ENCODE assay signal across 7 cellular contexts in the genomic region with DNA sequence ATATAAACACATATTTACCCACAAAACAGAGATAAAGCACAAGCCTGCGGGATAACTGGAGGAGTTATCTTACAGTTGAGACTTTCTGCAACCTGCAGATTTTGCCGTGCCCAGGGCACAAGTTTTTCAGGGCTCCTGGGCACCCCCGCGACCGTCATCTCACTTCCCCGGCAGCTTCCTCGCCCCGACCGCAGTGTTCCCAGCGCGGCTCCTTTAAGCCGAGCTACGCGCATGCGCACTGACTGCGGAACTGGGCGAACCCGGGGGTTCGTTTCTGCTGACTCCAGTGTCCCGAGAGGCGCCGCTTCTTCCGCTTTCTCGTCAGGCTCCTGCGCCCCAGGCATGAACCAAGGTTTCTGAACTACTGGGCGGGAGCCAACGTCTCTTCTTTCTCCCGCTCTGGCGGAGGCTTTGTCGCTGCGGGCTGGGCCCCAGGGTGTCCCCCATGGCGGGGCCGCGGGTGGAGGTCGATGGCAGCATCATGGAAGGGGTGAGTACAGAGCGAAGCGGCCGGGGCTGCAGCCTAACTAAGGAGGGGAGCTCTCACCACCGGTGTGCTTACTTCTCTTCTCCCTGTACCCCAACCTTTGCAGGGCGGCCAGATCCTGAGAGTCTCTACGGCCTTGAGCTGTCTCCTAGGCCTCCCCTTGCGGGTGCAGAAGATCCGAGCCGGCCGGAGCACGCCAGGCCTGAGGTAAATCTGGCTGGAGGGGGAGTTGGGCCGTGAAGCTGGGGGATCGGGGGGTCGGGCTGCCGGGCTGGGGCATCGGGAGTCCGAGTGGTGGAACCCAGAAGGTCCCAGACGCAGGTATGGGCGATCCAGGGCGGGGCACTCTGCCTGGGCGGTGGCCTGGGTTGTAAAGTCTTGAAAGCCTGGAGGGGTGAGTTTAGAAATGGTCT. TPM values are rescaled to one million over a fixed set of nuclear protein-coding genes. Genes with fewer than 3 reads are reported as not detected.
A peak's percentile ranks its signal among the peaks of the same experiment; 100 is the strongest.
DNase-seq lines count a peak whose midpoint lies in the region; ATAC-seq, FAIRE-seq and TF ChIP-seq lines count a peak whose summit lies in the region.

Gene RTCA, plus strand, starts transcription at position 286 of the 900 bp plus-strand sequence. Its CDS starts 160 bp downstream, at position 446.

- peaks cover 43% of the 10 kb centered on the region for H3K79me2 ChIP-seq in hepatocyte

- FAIRE-seq in GM18507 (lab: Jason Lieb, UNC): peak; percentile 94

- ATAC-seq in HG02981 (IDR thresholded peaks at IDR 0.05; ENCODE audit: unreplicated experiment): peak; percentile 92

- peak within 1 kb of the TSS; percentile 73 for H3K4me3 ChIP-seq in hepatocyte

- peak within 1 kb of the TSS; percentile 95 for H3K27ac ChIP-seq in hepatocyte

- no peaks in the 10 kb centered on the region for H3K9me2 ChIP-seq in hepatocyte (replicated peaks; ENCODE audit: insufficient read depth)

- H3K27me3 ChIP-seq in hepatocyte: no peaks in the 10 kb centered on the region

- no peaks in the 10 kb centered on the region for H3K36me3 ChIP-seq in hepatocyte (replicated peaks; ENCODE audit: insufficient read depth, low read depth)

- peak within 1 kb of the TSS; percentile 96 for H2AFZ ChIP-seq in hepatocyte

- no peaks in the 10 kb centered on the region for H4K20me1 ChIP-seq in hepatocyte (ENCODE audit: insufficient read depth, poor library complexity, severe bottlenecking)

- TF ChIP-seq CTCF in hepatocyte (IDR thresholded peaks at IDR 0.05; ENCODE audit: poor library complexity): no peak

- WGBS in hepatocyte (ENCODE audit: low lambda C conversion rate, missing lambda C conversion rate): under 1% methylated on average over 48 of the region's 56 CpGs

- H3K4me2 ChIP-seq in hepatocyte: peak within 1 kb of the TSS; percentile 81

- H3K4me1 ChIP-seq in hepatocyte (ENCODE audit: insufficient read depth): peaks cover 11% of the 10 kb centered on the region

- H3K9me3 ChIP-seq in hepatocyte (ENCODE audit: low read depth): no peaks in the 10 kb centered on the region

- DNase-seq in GM18507 (ENCODE audit: extremely low spot score, insufficient read length, low read depth): peak; percentile 87
- DNase-seq in NCI-H2029 treated with DMSO at 0.1 percent for 48 hours (lab: John Stamatoyannopoulos, UW): peak; percentile 90
- peak; percentile 96 for DNase-seq in T-helper 9 cell
- DNase-seq in astrocyte of the hippocampus (ENCODE audit: low read depth, low spot score): peak; percentile 97
- peak; percentile 98 for DNase-seq in hepatocyte (ENCODE audit: low spot score)
- peak; percentile 96 for DNase-seq in retina

RNA-seq across cellular contexts. Expression of gene RTCA, which starts in this region (rescaled TPM):
- total RNA-seq in hepatocyte: 38.9 and 41.7 TPM in 2 replicates
- 37.2 and 43.7 TPM in 2 replicates for polyA plus RNA-seq in hepatocyte

Comparison
In these comparisons a context has a peak if more than half of its experiments do, and no peak if none do; other contexts are left out.
1. Peak in every context shown above with its lines: DNase-seq, ATAC-seq, H3K4me3 ChIP-seq and H3K27ac ChIP-seq.